Comparison of ENCODE assay signal across 15 cellular contexts in the genomic region with DNA sequence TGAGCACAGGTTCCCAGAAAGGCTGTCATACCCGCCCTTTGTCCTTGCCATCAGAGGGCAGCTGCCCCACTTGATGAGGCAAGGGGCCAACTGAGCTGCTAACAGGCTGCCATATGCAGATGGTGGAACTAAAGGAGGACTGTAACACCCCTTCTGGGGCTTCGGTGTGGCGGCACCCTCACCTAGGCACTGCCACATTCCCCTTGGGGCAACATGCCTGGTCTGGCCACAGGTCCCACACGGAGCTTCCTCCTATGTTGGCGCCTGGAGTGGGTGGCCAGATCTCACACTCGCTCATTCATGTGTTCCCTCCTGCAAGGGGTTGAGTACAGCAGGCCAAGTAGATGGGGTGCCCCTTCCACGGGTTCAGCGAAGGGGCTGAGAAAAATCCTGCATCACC.
A peak's percentile ranks its signal among the peaks of the same experiment; 100 is the strongest.
DNase-seq lines count a peak whose midpoint lies in the region; ATAC-seq and TF ChIP-seq lines count a peak whose summit lies in the region.
"Had no signal": no experiment of that assay in that cellular context is flagged by ENCODE, and none has a peak within 500 bp of the region (broad histone marks: within the 10 kb centered on the region; RNA-seq: fewer than 3 reads in every experiment).

No MANE protein-coding gene starts in this region.

- 0 out of 7 replicates have a peak, but pooled peaks cover 0 to 2% (median 0%) of the 10 kb centered on the region in 3 experiments for H3K36me3 Mint-ChIP-seq in H9 (ENCODE audit: insufficient read depth in 1 of 3, low read depth in 3 of 3)
- H3K36me3 Mint-ChIP-seq in T-cell: no peaks in the 10 kb centered on the region
- no peaks in the 10 kb centered on the region for H3K36me3 Mint-ChIP-seq in activated CD8-positive, alpha-beta T cell treated with anti-CD3 and anti-CD28 coated beads, Interleukin-2, amount 10 ng/mL, durations not matched to agents 7 days and 5 days (ENCODE audit: low read depth)
- H3K36me3 Mint-ChIP-seq: CD4-positive, CD25-positive, alpha-beta regulatory T cell; CD8-positive, alpha-beta memory T cell had no signal

- H2BK120ac ChIP-seq in H9 (ENCODE audit: low read depth, low read length, poor library complexity, severe bottlenecking): no peak overlapping the region

- H3K4me1 Mint-ChIP-seq in H9 (no peaks in the 10 kb centered on the region), T-cell (no peaks in the 10 kb centered on the region)
- no peaks in the 10 kb centered on the region for H3K4me1 Mint-ChIP-seq in activated CD8-positive, alpha-beta T cell treated with anti-CD3 and anti-CD28 coated beads, Interleukin-2, amount 10 ng/mL, durations not matched to agents 7 days and 5 days (ENCODE audit: low read depth)
- H3K4me1 Mint-ChIP-seq: CD4-positive, CD25-positive, alpha-beta regulatory T cell; CD8-positive, alpha-beta memory T cell had no signal

- H2AFZ ChIP-seq in H9 (ENCODE audit: low read length) (no peak overlapping the region), MM.1S (ENCODE audit: low read length) (no peak overlapping the region)

- H2BK20ac ChIP-seq in H9 (ENCODE audit: low read depth, low read length, poor library complexity, severe bottlenecking): no peak overlapping the region

- H3K79me2 ChIP-seq in H9 (ENCODE audit: insufficient read depth, low read length) (no peaks in the 10 kb centered on the region), MM.1S (ENCODE audit: low read length) (no peaks in the 10 kb centered on the region)

- no peak for TF ChIP-seq CTCF in H9 (conservative IDR thresholded peaks at IDR 0.05)
- no peak for TF ChIP-seq CTCF in upper lobe of right lung (IDR thresholded peaks at IDR 0.05)
- TF ChIP-seq CTCF in MM.1S (IDR thresholded peaks at IDR 0.05; ENCODE audit: low read length): no peak

- no peak overlapping the region for H3K27ac Mint-ChIP-seq in H9
- H3K27ac Mint-ChIP-seq in T-cell: no peak overlapping the region
- no peak overlapping the region for H3K27ac Mint-ChIP-seq in activated CD8-positive, alpha-beta T cell treated with anti-CD3 and anti-CD28 coated beads, Interleukin-2, amount 10 ng/mL, durations not matched to agents 7 days and 5 days

- no peak overlapping the region for H2BK5ac ChIP-seq in H9 (ENCODE audit: insufficient read length, low read length)

- H4K5ac ChIP-seq in H9 (ENCODE audit: insufficient read length, low read depth, low read length): no peak overlapping the region

- H3F3A ChIP-seq in MM.1S (ENCODE audit: insufficient read depth, low read length): no peaks in the 10 kb centered on the region

- WGBS in H9 (ENCODE audit: extremely low coverage, insufficient read length, low lambda C conversion rate): no CpG with 5 or more reads among the region's 8 CpGs

- H2BK12ac ChIP-seq in H9 (ENCODE audit: insufficient read length, low read depth, low read length): no peak overlapping the region

- intact Hi-C loops in sciatic nerve (cut with DNase I): no loop called here
- intact Hi-C loops in upper lobe of right lung (cut with DNase I): no loop called here

- H3K4me1 ChIP-seq in H9 (ENCODE audit: insufficient read depth, low read length) (no peaks in the 10 kb centered on the region), upper lobe of right lung (no peaks in the 10 kb centered on the region), MM.1S (ENCODE audit: low read length) (no peaks in the 10 kb centered on the region)
- H3K4me1 ChIP-seq: BE2C, HAP-1 had no signal

- no peak overlapping the region for H3K56ac ChIP-seq in H9 (ENCODE audit: insufficient read length, low read depth, low read length)

- H3K27ac ChIP-seq in H9 (ENCODE audit: insufficient read length, low read depth, low read length): no peak overlapping the region
- H3K27ac ChIP-seq in upper lobe of right lung: no peak overlapping the region
- no peak overlapping the region for H3K27ac ChIP-seq in MM.1S (ENCODE audit: low read length)

- no peak overlapping the region for H3T11ph ChIP-seq in H9 (ENCODE audit: low read length)

- CTCF ChIA-PET in T-cell (lab: Charles Lee): no interaction called here
- CTCF ChIA-PET in activated CD8-positive, alpha-beta T cell treated with anti-CD3 and anti-CD28 coated beads, Interleukin-2, amount 10 ng/mL, durations not matched to agents 7 days and 5 days (lab: Charles Lee): no interaction called here

- H3K18ac ChIP-seq in H9 (ENCODE audit: insufficient read length, low read depth, low read length): peak overlapping the region; percentile 37

- H4K91ac ChIP-seq in H9 (ENCODE audit: insufficient read length, low read depth, low read length): no peak overlapping the region

- H4K8ac ChIP-seq in H9 (replicated peaks; ENCODE audit: insufficient read length, low read depth, low read length): no peak overlapping the region

- DNase-seq in H9 (no peak), UCSD-AML1 (lab: John Stamatoyannopoulos, UW; ENCODE audit: unreplicated experiment) (peak; percentile 5), sciatic nerve (ENCODE audit: low spot score) (no peak), upper lobe of right lung (no peak), T-cell (no peak), MM.1S (no peak)
- no peak for DNase-seq in activated CD8-positive, alpha-beta T cell treated with anti-CD3 and anti-CD28 coated beads, Interleukin-2, amount 10 ng/mL, durations not matched to agents 7 days and 5 days
- DNase-seq: ACHN; BE2C; C1 segment of cervical spinal cord; CD4-positive, CD25-positive, alpha-beta regulatory T cell; CD8-positive, alpha-beta memory T cell; COR-L47; DMS 273 treated with DMSO at 0.1 percent for 48 hours had no signal

- H3K36me3 ChIP-seq in upper lobe of right lung: no peaks in the 10 kb centered on the region
- no peaks in the 10 kb centered on the region for H3K36me3 ChIP-seq in MM.1S (replicated peaks; ENCODE audit: insufficient read depth, low read length)
- H3K36me3 ChIP-seq: BE2C, HAP-1 had no signal

- H3K4me2 ChIP-seq in H9 (ENCODE audit: insufficient read depth, insufficient read length, low read length) (no peak overlapping the region), MM.1S (ENCODE audit: low read depth, low read length) (no peak overlapping the region)

- H2BK15ac ChIP-seq in H9 (ENCODE audit: low read depth, low read length): no peak overlapping the region

- POLR2A ChIA-PET in T-cell (lab: Charles Lee): no interaction called here
- POLR2A ChIA-PET in activated CD8-positive, alpha-beta T cell treated with anti-CD3 and anti-CD28 coated beads, Interleukin-2, amount 10 ng/mL, durations not matched to agents 7 days and 5 days (lab: Charles Lee): no interaction called here

- peaks cover 0 to 4% of the 10 kb centered on the region in 2 experiments; a peak in 2 of 5 replicates for H3K9me3 Mint-ChIP-seq in H9
- peaks cover 0 to 8% (median 0%) of the 10 kb centered on the region in 3 donors for H3K9me3 Mint-ChIP-seq in T-cell
- no peaks in the 10 kb centered on the region for H3K9me3 Mint-ChIP-seq in activated CD8-positive, alpha-beta T cell treated with anti-CD3 and anti-CD28 coated beads, Interleukin-2, amount 10 ng/mL, durations not matched to agents 7 days and 5 days (ENCODE audit: insufficient read depth)

- H3K14ac ChIP-seq in H9 (ENCODE audit: insufficient read depth, low read length): no peak overlapping the region

- H3K4me3 ChIP-seq in upper lobe of right lung: no peak overlapping the region
- no peak overlapping the region for H3K4me3 ChIP-seq in MM.1S (ENCODE audit: low read length)
- H3K4me3 ChIP-seq: HAP-1 had no signal

- no peaks in the 10 kb centered on the region for H3K9me3 ChIP-seq in H9 (ENCODE audit: control insufficient read depth, low read depth, low read length)
- no peaks in the 10 kb centered on the region for H3K9me3 ChIP-seq in upper lobe of right lung
- H3K9me3 ChIP-seq in MM.1S (replicated peaks; ENCODE audit: insufficient read depth, low read length): no peaks in the 10 kb centered on the region
- H3K9me3 ChIP-seq: BE2C, HAP-1 had no signal

- no peak overlapping the region for H2AK5ac ChIP-seq in H9 (ENCODE audit: insufficient read length, low read length)

- H3K23me2 ChIP-seq in H9 (ENCODE audit: insufficient read length, low read depth, low read length, poor library complexity, severe bottlenecking): no peaks in the 10 kb centered on the region

- H3K79me1 ChIP-seq in H9 (ENCODE audit: insufficient read depth, low read depth, low read length, poor library complexity, severe bottlenecking): no peaks in the 10 kb centered on the region

- peak; percentile 28 for ATAC-seq in sciatic nerve
- peak; percentile 40 for ATAC-seq in upper lobe of right lung
- ATAC-seq in T-cell (replicated peaks in 1 of 4): no peak
- ATAC-seq in activated CD8-positive, alpha-beta T cell treated with anti-CD3 and anti-CD28 coated beads, Interleukin-2, amount 10 ng/mL, durations not matched to agents 7 days and 5 days: no peak

- H3K9me2 ChIP-seq in MM.1S (replicated peaks; ENCODE audit: insufficient read depth, low read length): no peaks in the 10 kb centered on the region

- H3K27me3 ChIP-seq in H9 (ENCODE audit: insufficient read depth, low read length) (no peaks in the 10 kb centered on the region), upper lobe of right lung (no peaks in the 10 kb centered on the region), MM.1S (replicated peaks; ENCODE audit: insufficient read depth, low read length) (no peaks in the 10 kb centered on the region)
- H3K27me3 ChIP-seq: BE2C had no signal

- no peak overlapping the region for H3K23ac ChIP-seq in H9 (ENCODE audit: insufficient read length, low read depth, low read length)

- H3K4me3 Mint-ChIP-seq in H9 (no peak overlapping the region), T-cell (no peak overlapping the region)
- no peak overlapping the region for H3K4me3 Mint-ChIP-seq in activated CD8-positive, alpha-beta T cell treated with anti-CD3 and anti-CD28 coated beads, Interleukin-2, amount 10 ng/mL, durations not matched to agents 7 days and 5 days
- H3K4me3 Mint-ChIP-seq: CD4-positive, CD25-positive, alpha-beta regulatory T cell; CD8-positive, alpha-beta memory T cell had no signal

- H3K4ac ChIP-seq in H9 (ENCODE audit: low read depth, low read length): no peak overlapping the region

- H4K20me1 ChIP-seq in H9 (ENCODE audit: control insufficient read depth, insufficient read depth, insufficient read length) (no peaks in the 10 kb centered on the region), MM.1S (ENCODE audit: insufficient read depth, low read length) (no peaks in the 10 kb centered on the region)

- H3K27me3 Mint-ChIP-seq in H9 (ENCODE audit: low read depth) (no peaks in the 10 kb centered on the region), T-cell (no peaks in the 10 kb centered on the region)
- no peaks in the 10 kb centered on the region for H3K27me3 Mint-ChIP-seq in activated CD8-positive, alpha-beta T cell treated with anti-CD3 and anti-CD28 coated beads, Interleukin-2, amount 10 ng/mL, durations not matched to agents 7 days and 5 days (ENCODE audit: low read depth)
- H3K27me3 Mint-ChIP-seq: CD4-positive, CD25-positive, alpha-beta regulatory T cell; CD8-positive, alpha-beta memory T cell had no signal

- no peak overlapping the region for H3K9ac ChIP-seq in H9 (ENCODE audit: extremely low read depth, insufficient read length, low read length)
- H3K9ac ChIP-seq in MM.1S (ENCODE audit: low read length): no peak overlapping the region

Comparison
In these comparisons a context has a peak if more than half of its experiments do, and no peak if none do; other contexts are left out.
1. ATAC-seq: peak in sciatic nerve (single experiment) and upper lobe of right lung (single experiment); none in T-cell (0 of 4) and activated CD8-positive, alpha-beta T cell treated with anti-CD3 and anti-CD28 coated beads, Interleukin-2, amount 10 ng/mL, durations not matched to agents 7 days and 5 days (single experiment).